7 cellular contexts compared by ENCODE assay signal in genomic region chr9:120628925-120629497, GRCh38. TPM values are rescaled to one million over a fixed set of nuclear protein-coding genes. Genes with fewer than 3 reads are reported as not detected.
DNase-seq lines count a peak whose midpoint lies in the region; ATAC-seq, FAIRE-seq and TF ChIP-seq lines count a peak whose summit lies in the region.
"Not testable (repeated sequence)": the region's sequence is repeated elsewhere in the genome, so short reads cannot be mapped to it uniquely, and the experiment has no call there.

No MANE protein-coding gene starts in this region.

- dilution Hi-C loops in IMR-90 (cut with HindIII; ENCODE audit: low sequenced_read_pairs, unreplicated experiment); endothelial cell of umbilical vein (cut with MboI; ENCODE audit: extremely low pct_ligation_motif_present, low sequenced_read_pairs): not testable (repeated sequence)

- POLR2A ChIA-PET in IMR-90 (lab: Charles Lee; ENCODE audit: unreplicated experiment) = interaction anchor here (0.7 kb wide), 1 partner anchor 86 kb away, joined by 5 read pairs; no protein-coding TSS in a partner anchor
- POLR2A ChIA-PET in endothelial cell of umbilical vein (lab: Charles Lee) = not testable (repeated sequence)

- H3K9ac ChIP-seq in IMR-90 (ENCODE audit: low read depth, low read length); endothelial cell of umbilical vein (replicated peaks; ENCODE audit: extremely low read depth, insufficient read depth, low read length): not testable (repeated sequence)

- H3K79me2 ChIP-seq in endothelial cell of umbilical vein (ENCODE audit: control insufficient read depth, insufficient read depth, low read length) = not testable (repeated sequence)

- BruUV-seq in IMR-90 (replicated peaks; lab: Mats Ljungman, UMichigan); endothelial cell of umbilical vein (replicated peaks; lab: Mats Ljungman, UMichigan): not testable (repeated sequence)

- peak; percentile 76 for FAIRE-seq in endothelial cell of umbilical vein (lab: Jason Lieb, UNC)

- in situ Hi-C loops in IMR-90 (cut with MboI; ENCODE audit: low sequenced_read_pairs); astrocyte of the spinal cord (cut with HindIII; ENCODE audit: low sequenced_read_pairs): not testable (repeated sequence)

- not testable (repeated sequence) for H4K5ac ChIP-seq in IMR-90 (ENCODE audit: low read depth, low read length)

- CTCF ChIA-PET in IMR-90 (lab: Yijun Ruan, JAX) = not testable (repeated sequence)
- CTCF ChIA-PET in endothelial cell of umbilical vein (lab: Charles Lee) = interaction anchor here (1.4 kb wide), 2 partner anchors 9 to 14 kb away, joined by 3 to 11 read pairs; no protein-coding TSS in a partner anchor

- not testable (repeated sequence) for H3K36me3 ChIP-seq in IMR-90 (ENCODE audit: control insufficient read depth, insufficient read depth, low read length); endothelial cell of umbilical vein (ENCODE audit: control insufficient read depth in 2 of 2, extremely low read depth in 1 of 2, insufficient read depth in 2 of 2, low read length in 2 of 2); prostate gland

- not testable (repeated sequence) for H3K4me1 ChIP-seq in IMR-90 (ENCODE audit: control insufficient read depth, insufficient read depth, low read length); endothelial cell of umbilical vein (ENCODE audit: control insufficient read depth, extremely low read depth, insufficient read depth, low read length); prostate gland (replicated peaks)

- not testable (repeated sequence) for H3K23ac ChIP-seq in IMR-90 (ENCODE audit: low read depth, low read length)

- H2BK120ac ChIP-seq in IMR-90 (ENCODE audit: low read depth, low read length) = not testable (repeated sequence)

- not testable (repeated sequence) for H2BK5ac ChIP-seq in IMR-90 (ENCODE audit: low read depth, low read length, poor library complexity, severe bottlenecking)

- peak; percentile 54 for DNase-seq in EH (ENCODE audit: low read depth)
- peak; percentile 66 for DNase-seq in IMR-90
- DNase-seq in RPMI7951 (ENCODE audit: low read depth) = peak; percentile 61
- peak; percentile 29 for DNase-seq in astrocyte of the spinal cord (ENCODE audit: low read depth, low spot score)
- DNase-seq in endothelial cell of umbilical vein (ENCODE audit: low read depth, low spot score) = not testable (repeated sequence)
- DNase-seq in glomerular visceral epithelial cell (ENCODE audit: extremely low spot score) = peak; percentile 33
- peak; percentile 14 for DNase-seq in prostate gland (ENCODE audit: low spot score)

- not testable (repeated sequence) for H2BK20ac ChIP-seq in IMR-90 (ENCODE audit: low read depth, low read length)

- not testable (repeated sequence) for H3K27ac ChIP-seq in IMR-90 (ENCODE audit: insufficient read depth, low read length); endothelial cell of umbilical vein (ENCODE audit: insufficient read depth, low read depth, low read length)
- peak overlapping the region; percentile 41 to 73 for H3K27ac ChIP-seq in prostate gland

- H3K9me3 ChIP-seq in IMR-90 (ENCODE audit: control insufficient read depth, insufficient read depth, low read length); endothelial cell of umbilical vein (replicated peaks; ENCODE audit: control insufficient read depth, insufficient read depth, low read length); prostate gland: not testable (repeated sequence)

- H3K4ac ChIP-seq in IMR-90 (ENCODE audit: low read depth, low read length) = not testable (repeated sequence)

- H2AK9ac ChIP-seq in IMR-90 (replicated peaks; ENCODE audit: low read depth, low read length, poor library complexity) = not testable (repeated sequence)

- not testable (repeated sequence) for ATAC-seq in IMR-90 (ENCODE audit: low read depth)

- not testable (repeated sequence) for H4K20me1 ChIP-seq in IMR-90 (ENCODE audit: insufficient read depth, low read length); endothelial cell of umbilical vein (replicated peaks; ENCODE audit: control insufficient read depth, extremely low read depth, insufficient read depth, low read length)

- H3K18ac ChIP-seq in IMR-90 (ENCODE audit: low read depth, low read length) = not testable (repeated sequence)

- not testable (repeated sequence) for TF ChIP-seq CTCF in IMR-90 (conservative IDR thresholded peaks at IDR 0.05; ENCODE audit: low read depth, low read length); astrocyte of the spinal cord (IDR thresholded peaks at IDR 0.05; ENCODE audit: low read depth, low read length); endothelial cell of umbilical vein (IDR thresholded peaks at IDR 0.05; ENCODE audit: extremely low read depth in 1 of 2, insufficient read depth in 1 of 2, low read depth in 1 of 2, low read length in 2 of 2); prostate gland (IDR thresholded peaks at IDR 0.05)

- H4K8ac ChIP-seq in IMR-90 (ENCODE audit: low read depth in 2 of 2, low read length in 2 of 2) = not testable (repeated sequence)

- peaks cover 0 to 14% of the 10 kb centered on the region in 2 experiments; a peak in 2 of 4 replicates for H3K79me1 ChIP-seq in IMR-90 (ENCODE audit: low read depth in 1 of 2, low read length in 2 of 2)

- not testable (repeated sequence) for H3K4me3 ChIP-seq in IMR-90 (ENCODE audit: insufficient read depth, low read depth, low read length); astrocyte of the spinal cord (ENCODE audit: low read depth, low read length); endothelial cell of umbilical vein (replicated peaks in 1 of 3; ENCODE audit: insufficient read depth in 1 of 3, low read depth in 1 of 3, low read length in 3 of 3); prostate gland

- not testable (repeated sequence) for H3K27me3 ChIP-seq in IMR-90 (ENCODE audit: control insufficient read depth, insufficient read depth, low read length); endothelial cell of umbilical vein (ENCODE audit: control insufficient read depth in 2 of 2, insufficient read depth in 2 of 2, low read length in 2 of 2); prostate gland (replicated peaks; ENCODE audit: insufficient read depth)

- TF ChIP-seq RAD21 in IMR-90 (IDR thresholded peaks at IDR 0.05; ENCODE audit: low read length) = not testable (repeated sequence)

- H3K4me2 ChIP-seq in IMR-90 (ENCODE audit: low read depth, low read length); endothelial cell of umbilical vein (ENCODE audit: insufficient read depth, low read length): not testable (repeated sequence)

- intact Hi-C loops in IMR-90 (cut with micrococcal nuclease) = loop anchor here (2.0 to 10.0 kb wide), 3 partner anchors 14 to 206 kb away; no protein-coding TSS in a partner anchor
- intact Hi-C loops in endothelial cell of umbilical vein (cut with micrococcal nuclease); prostate gland (cut with DNase I): not testable (repeated sequence)

- not testable (repeated sequence) for H3K56ac ChIP-seq in IMR-90 (ENCODE audit: extremely low read depth, insufficient read depth, low read length)

- not testable (repeated sequence) for H4K91ac ChIP-seq in IMR-90 (ENCODE audit: insufficient read depth, low read depth, low read length)

- WGBS in IMR-90 (ENCODE audit: extremely low coverage in 2 of 2, insufficient read length in 1 of 2), 2 experiments = 83% methylated on average over 1 of the region's 3 CpGs; no CpG with 5 or more reads in 1 of the 2 experiments
- 77% methylated on average over 3 of the region's 3 CpGs for WGBS in prostate gland

- not testable (repeated sequence) for H2AK5ac ChIP-seq in IMR-90 (ENCODE audit: low read depth, low read length)

- not testable (repeated sequence) for TF ChIP-seq POLR2A in IMR-90 (IDR thresholded peaks at IDR 0.05; ENCODE audit: low read depth, low read length); endothelial cell of umbilical vein (IDR thresholded peaks at IDR 0.05; ENCODE audit: low read depth, low read length); prostate gland (IDR thresholded peaks at IDR 0.05)

- not testable (repeated sequence) for H3K9me1 ChIP-seq in IMR-90 (ENCODE audit: insufficient read depth, low read length); endothelial cell of umbilical vein (replicated peaks; ENCODE audit: control insufficient read depth, extremely low read depth, insufficient read depth, low read length)

- H2BK15ac ChIP-seq in IMR-90 (ENCODE audit: low read depth, low read length) = not testable (repeated sequence)

- H3K14ac ChIP-seq in IMR-90 (replicated peaks; ENCODE audit: low read depth, low read length) = not testable (repeated sequence)

- not testable (repeated sequence) for H2AFZ ChIP-seq in IMR-90 (replicated peaks; ENCODE audit: low read length, poor library complexity); endothelial cell of umbilical vein (ENCODE audit: low read depth, low read length)

TF ChIP-seq in endothelial cell of umbilical vein, 7 proteins besides CTCF, POLR2A, EP300 and RAD21:
- peak; percentile 72 for TF ChIP-seq FOS (IDR thresholded peaks at IDR 0.05; ENCODE audit: borderline replicate concordance, insufficient read depth, low read length)

RNA-seq across cellular contexts. Expression of gene CDK5RAP2, which starts 49.0 kb away (rescaled TPM):
- total RNA-seq in IMR-90 (2012; rRNA removed) (29.4 and 31.7 TPM in 2 replicates), endothelial cell of umbilical vein (53.5 and 56.7 TPM in 2 replicates), prostate gland (10 to 100 TPM; 48.6 to 54.1 TPM)
- polyA plus RNA-seq in IMR-90 (2012; rRNA removed) (27.9 and 29.5 TPM in 2 replicates), endothelial cell of umbilical vein (17.0 and 17.5 TPM in 2 replicates)
- 17.2 TPM in 2 replicates for polyA plus RNA-seq in IMR-90 (2012; cell fraction: cytosol; rRNA removed)
- 44.6 and 59.8 TPM in 2 replicates for polyA plus RNA-seq in IMR-90 (2012; cell fraction: nucleus; rRNA removed; ENCODE audit: low replicate concordance)
- 38.2 and 42.1 TPM in 2 replicates for total RNA-seq in RPMI7951 (2014; rRNA removed; shearing (Covaris generic))
- 24.9 and 32.8 TPM in 2 replicates for polyA plus RNA-seq in endothelial cell of umbilical vein (2011; cell fraction: cytosol; rRNA removed)
- polyA plus RNA-seq in endothelial cell of umbilical vein (2011; cell fraction: nucleus; rRNA removed) = 72.0 and 95.9 TPM in 2 replicates
- 20.6 and 26.5 TPM in 2 replicates for polyA plus RNA-seq in endothelial cell of umbilical vein (2012)
- polyA minus RNA-seq in endothelial cell of umbilical vein = 46.5 and 52.2 TPM in 2 replicates
- polyA minus RNA-seq in endothelial cell of umbilical vein (2011; cell fraction: cytosol; rRNA and poly(A)+ RNA removed) = 46.8 TPM
- 60.1 and 73.7 TPM in 2 replicates for polyA minus RNA-seq in endothelial cell of umbilical vein (2011; cell fraction: nucleus; rRNA and poly(A)+ RNA removed)
